ENCODE assay signal across 20 cellular contexts in genomic region chr2:50582164-50582563, GRCh38.
DNase-seq lines count a peak whose midpoint lies in the region; TF ChIP-seq lines count a peak whose summit lies in the region.
"Had no signal": no experiment of that assay in that cellular context is flagged by ENCODE, and none has a peak within 500 bp of the region (broad histone marks: within the 10 kb centered on the region; RNA-seq: fewer than 3 reads in every experiment).

No MANE protein-coding gene starts in this region.

- H3K36me3 ChIP-seq in breast epithelium = no peaks in the 10 kb centered on the region
- H3K36me3 ChIP-seq in thyroid gland = no peaks in the 10 kb centered on the region
- H3K36me3 ChIP-seq: gastrocnemius medialis, tibial artery had no signal

- TF ChIP-seq CTCF in MCF 10A (IDR thresholded peaks at IDR 0.05; ENCODE audit: unreplicated experiment) = no peak
- no peak for TF ChIP-seq CTCF in breast epithelium (IDR thresholded peaks at IDR 0.05)
- no peak for TF ChIP-seq CTCF in thyroid gland (IDR thresholded peaks at IDR 0.05)

- WGBS in thyroid gland, 2 donors = 31 to 43% methylated on average over 5 of the region's 5 CpGs

- BruUV-seq in MCF 10A (replicated peaks; lab: Mats Ljungman, UMichigan) = no TSS peak

- no peaks in the 10 kb centered on the region for H3K4me1 Mint-ChIP-seq in MCF 10A (ENCODE audit: insufficient read depth, unreplicated experiment)
- H3K4me1 Mint-ChIP-seq: CD14-positive monocyte had no signal

- no peaks in the 10 kb centered on the region for H3K27me3 Mint-ChIP-seq in MCF 10A (ENCODE audit: insufficient read depth, unreplicated experiment)

- no peaks in the 10 kb centered on the region for H3K9me3 Mint-ChIP-seq in MCF 10A (ENCODE audit: unreplicated experiment)

- H3K4me3 Mint-ChIP-seq in MCF 10A (ENCODE audit: unreplicated experiment) = no peak overlapping the region
- H3K4me3 Mint-ChIP-seq: CD14-positive monocyte had no signal

- CTCF ChIA-PET in MCF 10A (lab: Yijun Ruan, JAX) = interaction anchor here (0.8 to 1.0 kb wide), 2 partner anchors 16 to 850 kb away, joined by 3 read pairs; no protein-coding TSS in a partner anchor

- H3K27ac ChIP-seq in breast epithelium = no peak overlapping the region
- no peak overlapping the region for H3K27ac ChIP-seq in thyroid gland
- H3K27ac ChIP-seq: gastrocnemius medialis, psoas muscle, tibial artery had no signal

- H3K27me3 ChIP-seq in breast epithelium (no peaks in the 10 kb centered on the region), thyroid gland (no peaks in the 10 kb centered on the region)
- H3K27me3 ChIP-seq: gastrocnemius medialis, tibial artery had no signal

- H3K36me3 Mint-ChIP-seq in MCF 10A (ENCODE audit: insufficient read depth, unreplicated experiment) = no peaks in the 10 kb centered on the region
- H3K36me3 Mint-ChIP-seq: CD14-positive monocyte had no signal

- H3K9me3 ChIP-seq in breast epithelium (no peaks in the 10 kb centered on the region), thyroid gland (no peaks in the 10 kb centered on the region)
- H3K9me3 ChIP-seq: gastrocnemius medialis, psoas muscle, tibial artery had no signal

- POLR2A ChIA-PET in MCF 10A (lab: Yijun Ruan, JAX) = no interaction called here

- DNase-seq in MCF 10A (ENCODE audit: unreplicated experiment) (peak; percentile 46), breast epithelium (ENCODE audit: low spot score in 2 of 2) (no peak), NCI-H187 treated with DMSO at 0.1 percent for 48 hours (lab: John Stamatoyannopoulos, UW) (peak; percentile 64), NCI-H510A treated with DMSO at 0.1 percent for 48 hours (lab: John Stamatoyannopoulos, UW) (peak; percentile 64), thyroid gland (peak; percentile 53 to 61), LoVo (ENCODE audit: low spot score) (no peak), NCI-H526 (lab: John Stamatoyannopoulos, UW) (no peak), NCI-H774 (lab: John Stamatoyannopoulos, UW) (no peak)
- DNase-seq: activated CD4-positive, alpha-beta T cell treated with anti-CD3 and anti-CD28 coated beads for 4 hours; activated naive CD4-positive, alpha-beta T cell treated with anti-CD3 and anti-CD28 coated beads, Interleukin-2, amount 50 U/mL, for 16 hours; central memory CD4-positive, alpha-beta T cell; effector CD4-positive, alpha-beta T cell; gastrocnemius medialis; NCI-H1694 treated with DMSO at 0.1 percent for 48 hours; psoas muscle; stimulated activated CD4-positive, alpha-beta T cell treated with anti-CD3 and anti-CD28 coated beads, Interleukin-2, amount 100 ng/mL, for 48 hours; stimulated activated naive CD4-positive, alpha-beta T cell treated with Interleukin-2 at 50 U/mL for 16 hours; SW 1271; tibial artery had no signal

- intact Hi-C loops in MCF 10A (cut with micrococcal nuclease) (no loop called here), breast epithelium (cut with DNase I; ENCODE audit: low total_unique reads) (no loop called here), thyroid gland (cut with DNase I) (no loop called here)

- TF ChIP-seq POLR2A in breast epithelium (IDR thresholded peaks at IDR 0.05) = no peak
- no peak for TF ChIP-seq POLR2A in thyroid gland (IDR thresholded peaks at IDR 0.05)

- H3K4me1 ChIP-seq in breast epithelium = no peaks in the 10 kb centered on the region
- no peaks in the 10 kb centered on the region for H3K4me1 ChIP-seq in thyroid gland
- H3K4me1 ChIP-seq: gastrocnemius medialis, psoas muscle, tibial artery had no signal

- H3K4me3 ChIP-seq in breast epithelium (no peak overlapping the region), thyroid gland (replicated peaks in 1 of 3) (no peak overlapping the region)
- H3K4me3 ChIP-seq: gastrocnemius medialis, psoas muscle, tibial artery had no signal

- no peak overlapping the region for H3K27ac Mint-ChIP-seq in MCF 10A (ENCODE audit: low read depth, unreplicated experiment)
- H3K27ac Mint-ChIP-seq: CD14-positive monocyte had no signal

Comparison
In these comparisons a context has a peak if more than half of its experiments do, and no peak if none do; other contexts are left out.
1. DNase-seq: peak in MCF 10A (single experiment), NCI-H187 treated with DMSO at 0.1 percent for 48 hours (single experiment), NCI-H510A treated with DMSO at 0.1 percent for 48 hours (single experiment) and thyroid gland (2 of 2); none in breast epithelium (0 of 2), LoVo (single experiment), NCI-H526 (0 of 2) and NCI-H774 (single experiment).